Comparison of ENCODE assay signal across 8 cellular contexts in genomic region chr5:65482727-65483473, GRCh38. TPM values are rescaled to one million over a fixed set of nuclear protein-coding genes. Genes with fewer than 3 reads are reported as not detected.
DNase-seq lines count a peak whose midpoint lies in the region; FAIRE-seq and TF ChIP-seq lines count a peak whose summit lies in the region.

No MANE protein-coding gene starts in this region.

- CTCF ChIA-PET in AG04450 (lab: Charles Lee) = interaction anchor here (0.6 to 5.5 kb wide), 38 partner anchors 8 to 1254 kb away, joined by 3 to 123 read pairs (median 4); no protein-coding TSS in a partner anchor
- CTCF ChIA-PET in MCF 10A (lab: Yijun Ruan, JAX) = interaction anchor here (0.5 to 10.1 kb wide), 48 partner anchors 9 to 858 kb away, joined by 3 to 143 read pairs (median 4); partner anchors contain the start of genes CENPK and PPWD1

- H3K27ac ChIP-seq in AG04450 (ENCODE audit: low read depth, low read length) = peak overlapping the region; percentile 85
- peak overlapping the region; percentile 55 to 67 for H3K27ac ChIP-seq in small intestine (ENCODE audit: low read depth in 1 of 2, low read length in 1 of 2)

- H3K4me1 Mint-ChIP-seq in MCF 10A (ENCODE audit: insufficient read depth, unreplicated experiment) (no peaks in the 10 kb centered on the region), immature natural killer cell (peaks cover 10% of the 10 kb centered on the region in 2 donors)

- intact Hi-C loops in MCF 10A (cut with micrococcal nuclease) = loop anchor here (1.0 to 5.0 kb wide), 6 partner anchors 276 to 848 kb away; no protein-coding TSS in a partner anchor

- H3K36me3 Mint-ChIP-seq in MCF 10A (ENCODE audit: insufficient read depth, unreplicated experiment) = peaks cover 6% of the 10 kb centered on the region
- H3K36me3 Mint-ChIP-seq in immature natural killer cell = no peaks in the 10 kb centered on the region

- TF ChIP-seq CTCF in AG04450 (IDR thresholded peaks at IDR 0.05; ENCODE audit: low read depth, low read length) (no peak), MCF 10A (IDR thresholded peaks at IDR 0.05; ENCODE audit: unreplicated experiment) (no peak)

- no peaks in the 10 kb centered on the region for H3K36me3 ChIP-seq in small intestine (ENCODE audit: control insufficient read depth in 2 of 2, insufficient read depth in 2 of 2, low read length in 2 of 2)

- FAIRE-seq in GM12891 (lab: Jason Lieb, UNC) (peak; percentile 16), small intestine (lab: Jason Lieb, UNC) (no peak)

- TF ChIP-seq POLR2A in GM12891 (IDR thresholded peaks at IDR 0.05; ENCODE audit: low read depth, low read length) = no peak

- H3K27me3 ChIP-seq in AG04450 (ENCODE audit: control insufficient read depth, insufficient read depth, low read length) = no peaks in the 10 kb centered on the region
- H3K27me3 ChIP-seq in small intestine (ENCODE audit: control insufficient read depth in 2 of 2, insufficient read depth in 2 of 2, low read length in 2 of 2) = no peaks in the 10 kb centered on the region

- DNase-seq in AG04450 (ENCODE audit: low read depth, low spot score) = no peak
- DNase-seq in GM12891 (ENCODE audit: insufficient read length, low spot score) = no peak
- peak; percentile 44 for DNase-seq in NCI-H748 treated with DMSO at 0.1 percent for 48 hours (lab: John Stamatoyannopoulos, UW)
- DNase-seq in MCF 10A (ENCODE audit: unreplicated experiment) = peak; percentile 49
- peak; percentile 30 to 35 (median 34) for DNase-seq in immature natural killer cell
- DNase-seq in small intestine = peak; percentile 70
- no peak for DNase-seq in cortex of kidney (lab: John Stamatoyannopoulos, UW)
- no peak for DNase-seq in NCI-H1436 treated with DMSO at 0.1 percent for 48 hours (lab: John Stamatoyannopoulos, UW)

- H3K27ac Mint-ChIP-seq in MCF 10A (ENCODE audit: low read depth, unreplicated experiment) (peak overlapping the region; percentile 92), immature natural killer cell (peak overlapping the region; percentile 79 to 90 (median 86))

- H3K27me3 Mint-ChIP-seq in MCF 10A (ENCODE audit: insufficient read depth, unreplicated experiment) (no peaks in the 10 kb centered on the region), immature natural killer cell (ENCODE audit: low read depth in 3 of 3) (peaks cover 0 to 9% (median 3%) of the 10 kb centered on the region in 3 donors)

- peaks cover 7% of the 10 kb centered on the region; the same call in 1 of the 2 replicates for H3K9me3 ChIP-seq in AG04450 (ENCODE audit: control insufficient read depth, insufficient read depth, low read length)
- no peaks in the 10 kb centered on the region for H3K9me3 ChIP-seq in small intestine (ENCODE audit: control insufficient read depth, low read depth)

- POLR2A ChIA-PET in AG04450 (lab: Yijun Ruan, JAX) = interaction anchor here (0.7 to 4.3 kb wide), 4 partner anchors 21 to 448 kb away, joined by 3 to 31 read pairs (median 4); no protein-coding TSS in a partner anchor
- POLR2A ChIA-PET in MCF 10A (lab: Yijun Ruan, JAX) = interaction anchor here (0.6 to 4.0 kb wide), 18 partner anchors 14 to 847 kb away, joined by 3 to 26 read pairs (median 3); partner anchors contain the start of genes CENPK, PPWD1 and SREK1IP1

- WGBS in small intestine, 3 donors = 0% methylated on average over 12 of the region's 12 CpGs

- H3K9me3 Mint-ChIP-seq in MCF 10A (ENCODE audit: unreplicated experiment) (no peaks in the 10 kb centered on the region), immature natural killer cell (no peaks in the 10 kb centered on the region)

- H3K4me1 ChIP-seq in small intestine (ENCODE audit: control insufficient read depth in 2 of 2, insufficient read depth in 1 of 2, low read depth in 1 of 2, low read length in 1 of 2) = no peaks in the 10 kb centered on the region

- BruUV-seq in MCF 10A (replicated peaks; lab: Mats Ljungman, UMichigan) = no TSS peak

- H3K4me3 Mint-ChIP-seq in MCF 10A (ENCODE audit: unreplicated experiment) (no peak overlapping the region), immature natural killer cell (peak overlapping the region in 2 of 5 donors; percentile 87 to 93)

- H3K4me3 ChIP-seq in AG04450 (ENCODE audit: low read depth, low read length) (peak overlapping the region; percentile 68), small intestine (ENCODE audit: low read depth in 1 of 2, low read length in 2 of 2) (peak overlapping the region; percentile 48 to 70)

TF ChIP-seq in GM12891, 5 proteins besides CTCF, POLR2A, EP300 and RAD21:
- no peak for TF ChIP-seq SPI1 (IDR thresholded peaks at IDR 0.05; ENCODE audit: low read depth, low read length)

RNA-seq across cellular contexts. Expression of gene ADAMTS6, which starts 1.2 kb away (rescaled TPM):
- polyA plus RNA-seq in AG04450 (2011; rRNA removed) = 21.3 and 22.5 TPM in 2 replicates
- 137 and 210 TPM in 2 replicates for polyA minus RNA-seq in AG04450 (2011; rRNA and poly(A)+ RNA removed)
- 2.3 TPM for polyA plus RNA-seq in GM12891 (2012; ENCODE audit: low read depth, missing spikeins)
- 17.8 and 19.5 TPM in 2 replicates for total RNA-seq in MCF 10A (2022)
- not detected for polyA plus RNA-seq in immature natural killer cell
- under 1 TPM in 1 of 3 donors, not detected in 2; 0.28 TPM for polyA plus RNA-seq in small intestine

Comparison
In these comparisons a context has a peak if more than half of its experiments do, and no peak if none do; other contexts are left out.
1. DNase-seq: peak in NCI-H748 treated with DMSO at 0.1 percent for 48 hours (single experiment), MCF 10A (single experiment), immature natural killer cell (3 of 3) and small intestine (single experiment); none in AG04450 (single experiment), GM12891 (single experiment), cortex of kidney (single experiment) and NCI-H1436 treated with DMSO at 0.1 percent for 48 hours (single experiment).
2. RNA of gene ADAMTS6, which starts 1.2 kb away (polyA plus RNA-seq): 21.3 to 22.5 TPM in AG04450; not detected in immature natural killer cell and 0.28 TPM in small intestine; every median in the first group is over 10 times any median in the second.